ENCODE assay signal across 1 cellular context in genomic region chr2:152573168-152573567, GRCh38.
A peak's percentile ranks its signal among the peaks of the same experiment; 100 is the strongest.
TF ChIP-seq lines count a peak whose summit lies in the region.

No MANE protein-coding gene starts in this region.

TF ChIP-seq in K562, 482 proteins besides CTCF, POLR2A, EP300 and RAD21 (continued from another document):
- TF ChIP-seq PRDM10 (IDR thresholded peaks at IDR 0.05; ENCODE audit: partially characterized antibody) (no peak), RREB1 (CRISPR knock-in tag; IDR thresholded peaks at IDR 0.05) (no peak), JUN (IDR thresholded peaks at IDR 0.05; ENCODE audit: borderline replicate concordance, low read depth, low read length) (peak; percentile 91), JUN (CRISPR knock-in tag; IDR thresholded peaks at IDR 0.05; ENCODE audit: borderline replicate concordance) (no peak), RBM14 (IDR thresholded peaks at IDR 0.05; ENCODE audit: borderline replicate concordance, insufficient read depth, low read depth, low read length) (no peak), CAMTA2 (CRISPR knock-in tag; conservative IDR thresholded peaks at IDR 0.05) (no peak), NFIX (CRISPR knock-in tag; IDR thresholded peaks at IDR 0.05; ENCODE audit: low read depth) (no peak), PHF21A (IDR thresholded peaks at IDR 0.05; ENCODE audit: borderline replicate concordance, low read depth) (no peak), GABPB1 (CRISPR knock-in tag; IDR thresholded peaks at IDR 0.05) (no peak), CREB5 (CRISPR knock-in tag; IDR thresholded peaks at IDR 0.05) (0 out of 2 replicates have a peak, but pooled peaks have one; percentile 25), ZNF274 (IDR thresholded peaks at IDR 0.05; ENCODE audit: borderline replicate concordance, low read depth, low read length) (no peak), ETV5 (CRISPR knock-in tag; IDR thresholded peaks at IDR 0.05; ENCODE audit: low read depth) (0 out of 2 replicates have a peak, but pooled peaks have one; percentile 48), ZBTB1 (CRISPR knock-in tag; IDR thresholded peaks at IDR 0.05; ENCODE audit: borderline replicate concordance, low read depth) (no peak), NFE2L1 (tag; IDR thresholded peaks at IDR 0.05; ENCODE audit: borderline replicate concordance, low read depth) (no peak), ELK1 (CRISPR knock-in tag; IDR thresholded peaks at IDR 0.05) (no peak), ZNF133 (CRISPR knock-in tag; IDR thresholded peaks at IDR 0.05) (no peak), CCAR2 (IDR thresholded peaks at IDR 0.05; ENCODE audit: low read depth, low read length) (no peak), CXXC5 (CRISPR knock-in tag; IDR thresholded peaks at IDR 0.05) (peak; percentile 85), ZNF76 (CRISPR knock-in tag; IDR thresholded peaks at IDR 0.05; ENCODE audit: borderline replicate concordance) (no peak), ZNF146 (CRISPR knock-in tag; IDR thresholded peaks at IDR 0.05; ENCODE audit: unreplicated experiment) (no peak), CTBP1 (IDR thresholded peaks at IDR 0.05; ENCODE audit: borderline replicate concordance) (peak; percentile 98), MTA1 (IDR thresholded peaks at IDR 0.05; ENCODE audit: borderline replicate concordance) (0 out of 2 replicates have a peak, but pooled peaks have one; percentile 31), WHSC1 (IDR thresholded peaks at IDR 0.05; ENCODE audit: low read length) (no peak), TCF3 (CRISPR knock-in tag; IDR thresholded peaks at IDR 0.05) (peak; percentile 77), HDAC6 (IDR thresholded peaks at IDR 0.05; ENCODE audit: low read depth, low read length) (no peak)
